In genomic region chr3:127444761-127445160, GRCh38 we compare ENCODE assay signal across 19 cellular contexts.
DNase-seq lines count a peak whose midpoint lies in the region; ATAC-seq and TF ChIP-seq lines count a peak whose summit lies in the region.
"Had no signal": no experiment of that assay in that cellular context is flagged by ENCODE, and none has a peak within 500 bp of the region (broad histone marks: within the 10 kb centered on the region; RNA-seq: fewer than 3 reads in every experiment).

No MANE protein-coding gene starts in this region.

- no peaks in the 10 kb centered on the region for H3K79me2 ChIP-seq in osteoblast (ENCODE audit: insufficient read depth, low read length)

- no peak overlapping the region for H2AFZ ChIP-seq in osteoblast (ENCODE audit: low read length)

- H3K27ac ChIP-seq in heart right ventricle (no peak overlapping the region), RWPE2 (ENCODE audit: poor library complexity, severe bottlenecking) (no peak overlapping the region), osteoblast (ENCODE audit: low read depth, low read length) (no peak overlapping the region)
- H3K27ac ChIP-seq: A549 had no signal

- intact Hi-C loops in cardiac septum (cut with DNase I) (no loop called here), heart right ventricle (cut with DNase I) (loop anchor here in 2 of 10 donors (5.0 to 10.0 kb wide), 2 partner anchors 460 to 692 kb away; partner anchors contain the start of gene PLXNA1 (in 1 of the 2))

- no peaks in the 10 kb centered on the region for H3K36me3 Mint-ChIP-seq in type B pancreatic cell
- H3K36me3 Mint-ChIP-seq: CD4-positive, alpha-beta memory T cell had no signal

- H4K20me1 ChIP-seq in osteoblast (ENCODE audit: insufficient read depth, low read length) = no peaks in the 10 kb centered on the region

- H3K36me3 ChIP-seq in heart right ventricle (no peaks in the 10 kb centered on the region), RWPE2 (ENCODE audit: low read depth) (no peaks in the 10 kb centered on the region), osteoblast (ENCODE audit: insufficient read depth, low read length) (no peaks in the 10 kb centered on the region)

- no peaks in the 10 kb centered on the region for H3K4me1 Mint-ChIP-seq in type B pancreatic cell (ENCODE audit: unreplicated experiment)
- H3K4me1 Mint-ChIP-seq: CD4-positive, alpha-beta memory T cell had no signal

- peaks cover 29% of the 10 kb centered on the region for H3K27me3 Mint-ChIP-seq in type B pancreatic cell

- DNase-seq in cardiac septum (ENCODE audit: low spot score) (peak; percentile 51), heart right ventricle (no peak), RWPE2 (ENCODE audit: low spot score) (peak; percentile 23), osteoblast (ENCODE audit: insufficient read length, low spot score, missing footprints) (peak; percentile 14), type B pancreatic cell (ENCODE audit: extremely low spot score, unreplicated experiment) (peak; percentile 39), hypothalamus (lab: John Stamatoyannopoulos, UW) (no peak), GM10248 (ENCODE audit: extremely low spot score) (no peak)
- DNase-seq: CD4-positive, alpha-beta memory T cell; DMS153; GDM1; KBM-7; NCI-H1105 treated with DMSO at 0.1 percent for 48 hours; NCI-H1694; NCI-H2081 treated with DMSO at 0.1 percent for 48 hours; NCI-H446 treated with DMSO at 0.1 percent for 48 hours; NCI-H69; SHP77 had no signal

- no peak for TF ChIP-seq CTCF in heart right ventricle (IDR thresholded peaks at IDR 0.05)
- no peak for TF ChIP-seq CTCF in RWPE2 (IDR thresholded peaks at IDR 0.05; ENCODE audit: poor library complexity, severe bottlenecking)
- no peak for TF ChIP-seq CTCF in osteoblast (IDR thresholded peaks at IDR 0.05; ENCODE audit: extremely low read depth, low read depth, low read length)
- no peak for TF ChIP-seq CTCF in type B pancreatic cell (conservative IDR thresholded peaks at IDR 0.05)
- TF ChIP-seq CTCF in GM10248 (IDR thresholded peaks at IDR 0.05; ENCODE audit: control extremely low read depth, extremely low read depth, low read depth, missing control alignments) = no peak

- H3K4me3 ChIP-seq in heart right ventricle (no peak overlapping the region), RWPE2 (ENCODE audit: severe bottlenecking) (no peak overlapping the region), osteoblast (ENCODE audit: insufficient read depth, low read length) (no peak overlapping the region)
- H3K4me3 ChIP-seq: A549 had no signal

- CTCF ChIA-PET in GM10248 (lab: Yijun Ruan, JAX) = interaction anchor here (2.5 kb wide), 1 partner anchor 11 kb away, joined by 7 read pairs; no protein-coding TSS in a partner anchor

- ATAC-seq in heart right ventricle (no peak), RWPE2 (ENCODE audit: low read depth) (no peak)
- ATAC-seq: A549, Panc1 had no signal

- WGBS in heart right ventricle, 2 donors = 68 to 69% methylated on average over 2 of the region's 2 CpGs

- H3K27me3 ChIP-seq in heart right ventricle (peaks cover 0 to 16% (median 0%) of the 10 kb centered on the region in 7 donors), RWPE2 (ENCODE audit: insufficient read depth, poor library complexity, severe bottlenecking) (no peaks in the 10 kb centered on the region), osteoblast (ENCODE audit: insufficient read depth, low read length) (no peaks in the 10 kb centered on the region)

- H3K9me3 Mint-ChIP-seq in type B pancreatic cell = no peaks in the 10 kb centered on the region

- no peaks in the 10 kb centered on the region for H3K4me1 ChIP-seq in heart right ventricle
- no peaks in the 10 kb centered on the region for H3K4me1 ChIP-seq in RWPE2 (ENCODE audit: insufficient read depth, poor library complexity, severe bottlenecking)
- H3K4me1 ChIP-seq in osteoblast (ENCODE audit: insufficient read depth, low read length) = no peaks in the 10 kb centered on the region
- H3K4me1 ChIP-seq: A549 had no signal

- no peak overlapping the region for H3K4me2 ChIP-seq in osteoblast (ENCODE audit: insufficient read depth, low read length)
- H3K4me2 ChIP-seq: A549 had no signal

- no peak overlapping the region for H3K27ac Mint-ChIP-seq in type B pancreatic cell
- H3K27ac Mint-ChIP-seq: CD4-positive, alpha-beta memory T cell had no signal

- H3K9me3 ChIP-seq in heart right ventricle = no peaks in the 10 kb centered on the region
- no peaks in the 10 kb centered on the region for H3K9me3 ChIP-seq in RWPE2 (ENCODE audit: severe bottlenecking)
- no peaks in the 10 kb centered on the region for H3K9me3 ChIP-seq in osteoblast (ENCODE audit: low read depth, low read length)
- H3K9me3 ChIP-seq: A549 had no signal

- H3K4me3 Mint-ChIP-seq in type B pancreatic cell = no peak overlapping the region
- H3K4me3 Mint-ChIP-seq: CD4-positive, alpha-beta memory T cell had no signal

- POLR2A ChIA-PET in GM10248 (lab: Yijun Ruan, JAX) = no interaction called here

Comparison
In these comparisons a context has a peak if more than half of its experiments do, and no peak if none do; other contexts are left out.
1. DNase-seq: peak in cardiac septum (single experiment), RWPE2 (single experiment), osteoblast (single experiment) and type B pancreatic cell (single experiment); none in heart right ventricle (0 of 2), hypothalamus (0 of 51) and GM10248 (single experiment).